1 cellular context compared by ENCODE assay signal in genomic region chr1:32905588-32905987, GRCh38.
TF ChIP-seq lines count a peak whose summit lies in the region.

No MANE protein-coding gene starts in this region.

TF ChIP-seq in K562, 482 proteins besides CTCF, POLR2A, EP300 and RAD21:
- peak; percentile 64 for TF ChIP-seq ZNF512 (tag; IDR thresholded peaks at IDR 0.05)
